In genomic region chr12:76738824-76739579, GRCh38 we compare ENCODE assay signal across 9 cellular contexts.
"Had no signal": no experiment of that assay in that cellular context is flagged by ENCODE, and none has a peak within 500 bp of the region (broad histone marks: within the 10 kb centered on the region; RNA-seq: fewer than 3 reads in every experiment).

No MANE protein-coding gene starts in this region.

- H3K4me1 ChIP-seq: foreskin keratinocyte, stomach, uterus had no signal

- ATAC-seq: foreskin keratinocyte, left ventricle myocardium superior had no signal

- H3K4me1 Mint-ChIP-seq: activated CD4-positive, alpha-beta T cell treated with anti-CD3 and anti-CD28 coated beads, Interleukin-2, amount 10 ng/mL, durations not matched to agents 24 days and 14 days had no signal

- H3K27me3 ChIP-seq: foreskin keratinocyte, stomach, uterus had no signal

- H3K4me3 Mint-ChIP-seq: activated CD4-positive, alpha-beta T cell treated with anti-CD3 and anti-CD28 coated beads, Interleukin-2, amount 10 ng/mL, durations not matched to agents 24 days and 14 days had no signal

- DNase-seq: activated CD4-positive, alpha-beta T cell treated with anti-CD3 and anti-CD28 coated beads, Interleukin-2, amount 10 ng/mL, durations not matched to agents 24 days and 14 days; activated CD8-positive, alpha-beta memory T cell treated with anti-CD3 and anti-CD28 coated beads for 24 hours; activated naive CD4-positive, alpha-beta T cell treated with Interleukin-2 at 50 U/mL for 16 hours; foreskin keratinocyte; left ventricle myocardium superior; retina; stomach; uterus had no signal

- H3K4me3 ChIP-seq: skin epidermis, stomach, uterus had no signal

- H3K27ac ChIP-seq: foreskin keratinocyte, skin epidermis, stomach, uterus had no signal

- H3K27ac Mint-ChIP-seq: activated CD4-positive, alpha-beta T cell treated with anti-CD3 and anti-CD28 coated beads, Interleukin-2, amount 10 ng/mL, durations not matched to agents 24 days and 14 days had no signal

- H3K36me3 ChIP-seq: stomach, uterus had no signal
